Comparison of ENCODE assay signal across 8 cellular contexts in genomic region chr16:56964243-56965148, GRCh38. TPM values are rescaled to one million over a fixed set of nuclear protein-coding genes. Genes with fewer than 3 reads are reported as not detected.
DNase-seq lines count a peak whose midpoint lies in the region; ATAC-seq, FAIRE-seq and TF ChIP-seq lines count a peak whose summit lies in the region.

No MANE protein-coding gene starts in this region.

- H3K27me3 ChIP-seq in foreskin keratinocyte (peaks cover 2% of the 10 kb centered on the region), testis (no peaks in the 10 kb centered on the region)

- peak; percentile 87 for FAIRE-seq in GM12891 (lab: Jason Lieb, UNC)

- H3K4me1 Mint-ChIP-seq in activated T-helper 2 cell treated with anti-CD3 and anti-CD28 coated beads, Interferon-gamma antibody, Interleukin-2, Interleukin-4, amounts not matched to agents 10 μg/mL and 5 μg/mL and 100 μg/mL, durations not matched to agents 14 hours and 24 hours and 36 hours (ENCODE audit: low read depth) = peaks cover 18% of the 10 kb centered on the region

- H3K9me3 ChIP-seq in testis = no peaks in the 10 kb centered on the region

- TF ChIP-seq POLR2A in GM12891 (IDR thresholded peaks at IDR 0.05; ENCODE audit: low read depth, low read length) (no peak), testis (IDR thresholded peaks at IDR 0.05) (no peak)

- TF ChIP-seq CTCF in RWPE1 (conservative IDR thresholded peaks at IDR 0.05; ENCODE audit: low read depth) = peak; percentile 52
- peak; percentile 99 for TF ChIP-seq CTCF in foreskin keratinocyte (conservative IDR thresholded peaks at IDR 0.05)
- peak in 2 of 3 donors; percentile 56 to 85 for TF ChIP-seq CTCF in omental fat pad (IDR thresholded peaks at IDR 0.05)
- TF ChIP-seq CTCF in testis (IDR thresholded peaks at IDR 0.05) = peak; percentile 85 to 90 (median 89)

- no peaks in the 10 kb centered on the region for H3K36me3 Mint-ChIP-seq in activated T-helper 2 cell treated with anti-CD3 and anti-CD28 coated beads, Interferon-gamma antibody, Interleukin-2, Interleukin-4, amounts not matched to agents 10 μg/mL and 5 μg/mL and 100 μg/mL, durations not matched to agents 14 hours and 24 hours and 36 hours (ENCODE audit: low read depth)

- peak overlapping the region in 1 of 2 donors; percentile 23 for H3K4me3 ChIP-seq in testis

- intact Hi-C loops in activated T-helper 2 cell treated with anti-CD3 and anti-CD28 coated beads, Interferon-gamma antibody, Interleukin-2, Interleukin-4, amounts not matched to agents 10 μg/mL and 5 μg/mL and 100 μg/mL, durations not matched to agents 14 hours and 24 hours and 36 hours (cut with micrococcal nuclease) = loop anchor here (1.0 to 2.0 kb wide), 3 partner anchors 26 to 204 kb away; no protein-coding TSS in a partner anchor
- intact Hi-C loops in testis (cut with DNase I; ENCODE audit: low total_unique reads) = no loop called here

- CTCF ChIA-PET in RWPE1 (lab: Yijun Ruan, JAX) = interaction anchor here (0.5 to 0.7 kb wide), 4 partner anchors 17 to 132 kb away, joined by 3 to 4 read pairs (median 4); no protein-coding TSS in a partner anchor

- H3K27me3 Mint-ChIP-seq in activated T-helper 2 cell treated with anti-CD3 and anti-CD28 coated beads, Interferon-gamma antibody, Interleukin-2, Interleukin-4, amounts not matched to agents 10 μg/mL and 5 μg/mL and 100 μg/mL, durations not matched to agents 14 hours and 24 hours and 36 hours (ENCODE audit: low read depth) = peaks cover 2% of the 10 kb centered on the region

- 38 to 41% methylated on average over 23 to 30 of the region's 30 CpGs for WGBS in testis, 2 donors

- H3K9me3 Mint-ChIP-seq in activated T-helper 2 cell treated with anti-CD3 and anti-CD28 coated beads, Interferon-gamma antibody, Interleukin-2, Interleukin-4, amounts not matched to agents 10 μg/mL and 5 μg/mL and 100 μg/mL, durations not matched to agents 14 hours and 24 hours and 36 hours = no peaks in the 10 kb centered on the region

- H3K4me1 ChIP-seq in foreskin keratinocyte (no peaks in the 10 kb centered on the region), testis (peaks cover 9% of the 10 kb centered on the region)

- H3K4me3 Mint-ChIP-seq in activated T-helper 2 cell treated with anti-CD3 and anti-CD28 coated beads, Interferon-gamma antibody, Interleukin-2, Interleukin-4, amounts not matched to agents 10 μg/mL and 5 μg/mL and 100 μg/mL, durations not matched to agents 14 hours and 24 hours and 36 hours (ENCODE audit: low read depth) = no peak overlapping the region

- POLR2A ChIA-PET in RWPE1 (lab: Yijun Ruan, JAX; ENCODE audit: low non-redundant PET) = no interaction called here

- no peaks in the 10 kb centered on the region for H3K36me3 ChIP-seq in testis (ENCODE audit: low read depth, missing control alignments)

- peak overlapping the region; percentile 36 for H3K27ac Mint-ChIP-seq in activated T-helper 2 cell treated with anti-CD3 and anti-CD28 coated beads, Interferon-gamma antibody, Interleukin-2, Interleukin-4, amounts not matched to agents 10 μg/mL and 5 μg/mL and 100 μg/mL, durations not matched to agents 14 hours and 24 hours and 36 hours

- H3K27ac ChIP-seq in RWPE1 (peak overlapping the region; percentile 67), foreskin keratinocyte (no peak overlapping the region), testis (no peak overlapping the region)

- DNase-seq in GM12891 (ENCODE audit: insufficient read length, low spot score) (peak; percentile 76), RWPE1 (ENCODE audit: low spot score) (no peak), foreskin keratinocyte (peak; percentile 20 to 62), omental fat pad (ENCODE audit: low spot score) (peak; percentile 95), testis (peak; percentile 97), dedifferentiated amniotic fluid mesenchymal stem cell (ENCODE audit: extremely low spot score) (no peak)
- DNase-seq in activated T-helper 2 cell treated with anti-CD3 and anti-CD28 coated beads, Interferon-gamma antibody, Interleukin-2, Interleukin-4, amounts not matched to agents 10 μg/mL and 5 μg/mL and 100 μg/mL, durations not matched to agents 14 hours and 24 hours and 36 hours (ENCODE audit: low spot score) = peak; percentile 89

- ATAC-seq in HG03139 (IDR thresholded peaks at IDR 0.05; ENCODE audit: unreplicated experiment) (peak; percentile 61), foreskin keratinocyte (peak; percentile 65), omental fat pad (ENCODE audit: low FRiP score) (peak; percentile 33)

TF ChIP-seq in GM12891, 5 proteins besides CTCF, POLR2A, EP300 and RAD21:
- TF ChIP-seq SPI1 (IDR thresholded peaks at IDR 0.05; ENCODE audit: low read depth, low read length) (no peak), TAF1 (IDR thresholded peaks at IDR 0.05; ENCODE audit: low read depth, low read length) (no peak), POLR2AphosphoS5 (IDR thresholded peaks at IDR 0.05; ENCODE audit: low read depth, low read length) (no peak), POU2F2 (IDR thresholded peaks at IDR 0.05; ENCODE audit: low read depth, low read length) (peak; percentile 22; the same call in 1 of the 2 replicates), PAX5 (IDR thresholded peaks at IDR 0.05; ENCODE audit: insufficient read depth, low read length, severe bottlenecking) (no peak)

RNA-seq across cellular contexts. Expression of gene CETP, which starts 2.7 kb away (rescaled TPM):
- 7.3 TPM for polyA plus RNA-seq in GM12891 (2012; ENCODE audit: low read depth, missing spikeins)
- not detected in 2 replicates for total RNA-seq in activated T-helper 2 cell treated with anti-CD3 and anti-CD28 coated beads, Interferon-gamma antibody, Interleukin-2, Interleukin-4, amounts not matched to agents 10 μg/mL and 5 μg/mL and 100 μg/mL, durations not matched to agents 14 hours and 24 hours and 36 hours
- total RNA-seq in foreskin keratinocyte (not detected in 2 replicates), omental fat pad (10 to 100 TPM in 1 of 4 donors, 1 to 10 TPM in 2, under 1 TPM in 1; 0.84 to 61.5 (median 5.9) TPM), testis (under 1 TPM; 0.24 to 0.50 TPM)
- polyA plus RNA-seq in foreskin keratinocyte (not detected in 2 replicates), testis (ENCODE audit: insufficient read depth, low read depth, low replicate concordance) (0.69 TPM)

RNA-seq across cellular contexts. Expression of gene NLRC5, which starts 24.9 kb away (rescaled TPM):
- polyA plus RNA-seq in GM12891 (2012; ENCODE audit: low read depth, missing spikeins) = 44.7 TPM
- total RNA-seq in activated T-helper 2 cell treated with anti-CD3 and anti-CD28 coated beads, Interferon-gamma antibody, Interleukin-2, Interleukin-4, amounts not matched to agents 10 μg/mL and 5 μg/mL and 100 μg/mL, durations not matched to agents 14 hours and 24 hours and 36 hours = 166 and 169 TPM in 2 replicates
- 8.4 and 10.3 TPM in 2 replicates for total RNA-seq in foreskin keratinocyte
- 5.2 and 5.8 TPM in 2 replicates for polyA plus RNA-seq in foreskin keratinocyte
- total RNA-seq in omental fat pad = 100 to 1,000 TPM in 1 of 4 donors, 10 to 100 TPM in 3; 20.6 to 189 (median 43.2) TPM
- 10 to 100 TPM; 12.0 to 14.9 TPM for total RNA-seq in testis
- polyA plus RNA-seq in testis (ENCODE audit: insufficient read depth, low read depth, low replicate concordance) = 10.3 TPM

RNA-seq across cellular contexts. Expression of gene HERPUD1, which starts 32.6 kb away (rescaled TPM):
- polyA plus RNA-seq in GM12891 (2012; ENCODE audit: low read depth, missing spikeins) = 92.3 TPM
- total RNA-seq in activated T-helper 2 cell treated with anti-CD3 and anti-CD28 coated beads, Interferon-gamma antibody, Interleukin-2, Interleukin-4, amounts not matched to agents 10 μg/mL and 5 μg/mL and 100 μg/mL, durations not matched to agents 14 hours and 24 hours and 36 hours = 172 and 175 TPM in 2 replicates
- 124 and 170 TPM in 2 replicates for total RNA-seq in foreskin keratinocyte
- polyA plus RNA-seq in foreskin keratinocyte = 108 and 144 TPM in 2 replicates
- total RNA-seq in omental fat pad = 100 to 1,000 TPM; 151 to 170 (median 162) TPM
- 10 to 100 TPM; 68.0 to 90.8 TPM for total RNA-seq in testis
- 88.9 TPM for polyA plus RNA-seq in testis (ENCODE audit: insufficient read depth, low read depth, low replicate concordance)

Comparison
In these comparisons a context has a peak if more than half of its experiments do, and no peak if none do; other contexts are left out.
1. DNase-seq: peak in GM12891 (single experiment), activated T-helper 2 cell treated with anti-CD3 and anti-CD28 coated beads, Interferon-gamma antibody, Interleukin-2, Interleukin-4, amounts not matched to agents 10 μg/mL and 5 μg/mL and 100 μg/mL, durations not matched to agents 14 hours and 24 hours and 36 hours (single experiment), foreskin keratinocyte (2 of 2), omental fat pad (single experiment) and testis (single experiment); none in RWPE1 (single experiment) and dedifferentiated amniotic fluid mesenchymal stem cell (single experiment).
2. Peak in every context shown above with its lines, with median percentiles within 50 percentile points of each other: ATAC-seq and CTCF ChIP-seq.